8 cellular contexts compared by ENCODE assay signal in genomic region chr1:109282952-109283747, GRCh38. TPM values are rescaled to one million over a fixed set of nuclear protein-coding genes. Genes with fewer than 3 reads are reported as not detected.
DNase-seq lines count a peak whose midpoint lies in the region; ATAC-seq and TF ChIP-seq lines count a peak whose summit lies in the region.

TSS of gene PSRC1 (minus strand) at chr1:109283145.

- ATAC-seq in GM21526 (IDR thresholded peaks at IDR 0.05; ENCODE audit: low FRiP score, unreplicated experiment) = peak; percentile 89
- ATAC-seq in mucosa of descending colon = peak; percentile 99

- H3K4me3 ChIP-seq in OCI-LY7 (ENCODE audit: low read depth, low read length, poor library complexity, severe bottlenecking) (peak within 1 kb of the TSS; percentile 77), epithelial cell of esophagus (ENCODE audit: low read length) (peak within 1 kb of the TSS; percentile 73), mucosa of descending colon (peak within 1 kb of the TSS; percentile 34)

- TSS peak; percentile 98 for BruUV-seq in OCI-LY7 (replicated peaks; lab: Mats Ljungman, UMichigan)

- DNase-seq in DMS114 treated with DMSO at 0.1 percent for 48 hours (lab: John Stamatoyannopoulos, UW; ENCODE audit: unreplicated experiment) = peak; percentile 92
- peak; percentile 97 for DNase-seq in HuH-7.5 (ENCODE audit: low spot score)
- peak; percentile 94 for DNase-seq in OCI-LY7 (ENCODE audit: low spot score)
- peak; percentile 88 for DNase-seq in activated T-cell treated with anti-CD3 and anti-CD28 coated beads for 24 hours (ENCODE audit: low read depth)
- DNase-seq in epithelial cell of esophagus (ENCODE audit: low read depth) = peak; percentile 97
- DNase-seq in mucosa of descending colon = peak; percentile 96 to 99 (median 97)
- DNase-seq in stimulated activated CD8-positive, alpha-beta memory T cell treated with anti-CD3 and anti-CD28 coated beads, Interleukin-4, amount 100 ng/mL, for 24 hours (ENCODE audit: low read depth) = peak; percentile 84

- H3K9me3 ChIP-seq in OCI-LY7 (ENCODE audit: low read length) (no peaks in the 10 kb centered on the region), mucosa of descending colon (no peaks in the 10 kb centered on the region)

- no peaks in the 10 kb centered on the region for H4K20me1 ChIP-seq in OCI-LY7 (ENCODE audit: insufficient read depth, low read length)

- CTCF ChIA-PET in OCI-LY7 (lab: Charles Lee; ENCODE audit: unreplicated experiment) = interaction anchor here (0.9 to 1.2 kb wide), 4 partner anchors 109 to 116 kb away, joined by 3 to 5 read pairs (median 5); partner anchors contain the start of gene SORT1

- H3K4me1 ChIP-seq in OCI-LY7 (ENCODE audit: insufficient read depth, low read length, poor library complexity, severe bottlenecking) = peaks cover 17% of the 10 kb centered on the region
- peaks cover 12% of the 10 kb centered on the region for H3K4me1 ChIP-seq in mucosa of descending colon (ENCODE audit: low read depth)

- intact Hi-C loops in OCI-LY7 (cut with micrococcal nuclease; ENCODE audit: unreplicated experiment) = loop anchor here (1.0 to 5.0 kb wide), 2 partner anchors 115 to 199 kb away; partner anchors contain the start of gene ATXN7L2
- intact Hi-C loops in mucosa of descending colon (cut with DNase I, micrococcal nuclease) = no loop called here

- POLR2A ChIA-PET in OCI-LY7 (lab: Charles Lee) = interaction anchor here (0.6 to 1.6 kb wide), 13 partner anchors 13 to 247 kb away, joined by 3 to 14 read pairs (median 4); partner anchors contain the start of genes MYBPHL, PSMA5 and SORT1

- TF ChIP-seq CTCF in OCI-LY7 (conservative IDR thresholded peaks at IDR 0.05; ENCODE audit: low read length) (peak; percentile 70), epithelial cell of esophagus (IDR thresholded peaks at IDR 0.05; ENCODE audit: insufficient read depth, low read depth, low read length, missing control alignments) (peak; percentile 65), mucosa of descending colon (IDR thresholded peaks at IDR 0.05) (peak; percentile 19)

- H2AFZ ChIP-seq in OCI-LY7 (ENCODE audit: low read length) = peak within 1 kb of the TSS; percentile 71

- peaks cover 30% of the 10 kb centered on the region for H3K36me3 ChIP-seq in OCI-LY7 (ENCODE audit: insufficient read depth, low read length)
- no peaks in the 10 kb centered on the region for H3K36me3 ChIP-seq in mucosa of descending colon (ENCODE audit: low read depth)

- no peaks in the 10 kb centered on the region for H3K9me2 ChIP-seq in OCI-LY7 (ENCODE audit: insufficient read depth, low read length)

- peak within 1 kb of the TSS; percentile 60 for H3K27ac ChIP-seq in OCI-LY7 (ENCODE audit: low read depth, low read length, poor library complexity, severe bottlenecking)

- H3K4me2 ChIP-seq in OCI-LY7 (ENCODE audit: low read length) = peak within 1 kb of the TSS; percentile 92

- H3K79me2 ChIP-seq in OCI-LY7 (ENCODE audit: insufficient read depth, low read depth, low read length) = peaks cover 7% of the 10 kb centered on the region; the same call in 1 of the 2 replicates

RNA-seq across cellular contexts. Expression of gene PSRC1, which starts in this region (rescaled TPM):
- 42.7 and 44.5 TPM in 2 replicates for total RNA-seq in OCI-LY7 (2014; rRNA removed; shearing (Covaris generic))
- total RNA-seq in OCI-LY7 (2022) = 40.7 and 43.7 TPM in 2 replicates
- 1 to 10 TPM; 3.4 to 9.0 (median 4.2) TPM for total RNA-seq in mucosa of descending colon

Comparison
In these comparisons a context has a peak if more than half of its experiments do, and no peak if none do; other contexts are left out.
1. Peak in every context shown above with its lines: DNase-seq, ATAC-seq, H3K4me3 ChIP-seq and H3K27ac ChIP-seq.
2. RNA of gene PSRC1 (total RNA-seq): 40.7 to 44.5 TPM in OCI-LY7; 3.4 to 9.0 TPM in mucosa of descending colon; every median in the first group is over 4 times any median in the second.
3. CTCF ChIP-seq: peak in every context shown above with its lines; median percentile 70 in OCI-LY7; 65 in epithelial cell of esophagus; 19 in mucosa of descending colon.